Comparison of ENCODE assay signal across 21 cellular contexts in the genomic region with DNA sequence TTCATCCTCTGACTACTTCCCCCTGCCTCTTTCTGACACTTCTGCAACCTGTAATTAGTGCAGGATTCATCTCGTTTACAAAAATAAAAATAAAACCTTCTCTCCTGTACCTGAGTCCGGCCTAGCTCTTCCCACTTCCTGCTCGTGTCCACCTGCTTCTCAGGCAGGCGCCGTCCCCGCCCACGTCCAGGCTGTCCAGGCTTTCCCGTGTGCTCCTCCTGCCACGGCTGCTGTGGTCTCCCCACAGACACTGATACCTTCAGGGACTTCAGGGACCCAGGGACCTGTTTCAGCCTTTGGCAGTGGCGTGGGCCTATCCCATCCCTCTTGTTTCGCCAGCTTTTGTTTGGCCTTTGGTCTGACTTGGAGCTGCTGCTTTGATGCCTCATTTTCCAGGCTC.
"Had no signal": no experiment of that assay in that cellular context is flagged by ENCODE, and none has a peak within 500 bp of the region (broad histone marks: within the 10 kb centered on the region; RNA-seq: fewer than 3 reads in every experiment).

No MANE protein-coding gene starts in this region.

- H3K36me3 Mint-ChIP-seq: activated naive CD8-positive, alpha-beta T cell treated with anti-CD3 and anti-CD28 coated beads, Interleukin-2, amount 10 ng/mL, durations not matched to agents 7 days and 5 days had no signal

- H3K36me3 ChIP-seq: adrenal gland, SJCRH30 had no signal

- H3K4me3 Mint-ChIP-seq: activated CD8-positive, alpha-beta T cell treated with anti-CD3 and anti-CD28 coated beads for 36 hours; activated naive CD8-positive, alpha-beta T cell treated with anti-CD3 and anti-CD28 coated beads, Interleukin-2, amount 10 ng/mL, durations not matched to agents 7 days and 5 days had no signal

- DNase-seq: activated CD4-positive, alpha-beta T cell treated with anti-CD3 and anti-CD28 coated beads for 4 hours; activated CD8-positive, alpha-beta memory T cell treated with anti-CD3 and anti-CD28 coated beads, Interleukin-2, amount 50 U/mL, for 48 hours; activated CD8-positive, alpha-beta T cell treated with anti-CD3 and anti-CD28 coated beads for 36 hours; activated naive CD4-positive, alpha-beta T cell treated with anti-CD3 and anti-CD28 coated beads, Interleukin-2, amount 50 U/mL, for 16 hours; activated naive CD8-positive, alpha-beta T cell treated with anti-CD3 and anti-CD28 coated beads, Interleukin-2, amount 10 ng/mL, durations not matched to agents 7 days and 5 days; activated T-cell treated with anti-CD3 and anti-CD28 coated beads, Interleukin-2, amount 50 U/mL, for 1 hour; adrenal gland; anterior cingulate cortex; KBM-7; NCI-H1092; NCI-H1694 treated with DMSO at 0.1 percent for 48 hours; NCI-H2029 treated with DMSO at 0.1 percent for 48 hours; NCI-H510A treated with DMSO at 0.1 percent for 48 hours; NCI-H69; PC-9; Right ventricle myocardium superior; RPMI8226; SJCRH30; SW 1271 had no signal

- H3K27ac ChIP-seq: adrenal gland, PC-9, SJCRH30 had no signal

- ATAC-seq: activated CD4-positive, CD25-positive, alpha-beta regulatory T cell treated with anti-CD3 and anti-CD28 coated beads, Interleukin-2, amount 50 U/mL, for 24 hours; activated CD8-positive, alpha-beta T cell treated with anti-CD3 and anti-CD28 coated beads for 36 hours; SK-N-SH treated with all-trans-retinoic acid at 6 μM for 48 hours had no signal

- H3K4me1 ChIP-seq: adrenal gland, SJCRH30 had no signal

- H3K27me3 ChIP-seq: adrenal gland, SJCRH30 had no signal

- H3K27me3 Mint-ChIP-seq: activated CD8-positive, alpha-beta T cell treated with anti-CD3 and anti-CD28 coated beads for 36 hours had no signal

- H3K27ac Mint-ChIP-seq: activated CD8-positive, alpha-beta T cell treated with anti-CD3 and anti-CD28 coated beads for 36 hours; activated naive CD8-positive, alpha-beta T cell treated with anti-CD3 and anti-CD28 coated beads, Interleukin-2, amount 10 ng/mL, durations not matched to agents 7 days and 5 days had no signal

- H3K4me2 ChIP-seq: PC-9 had no signal

- H3K4me3 ChIP-seq: PC-9, SJCRH30 had no signal

- H2AFZ ChIP-seq: PC-9 had no signal

- H3K9me3 ChIP-seq: adrenal gland, SJCRH30 had no signal

- H3K9me3 Mint-ChIP-seq: activated CD8-positive, alpha-beta T cell treated with anti-CD3 and anti-CD28 coated beads for 36 hours; activated naive CD8-positive, alpha-beta T cell treated with anti-CD3 and anti-CD28 coated beads, Interleukin-2, amount 10 ng/mL, durations not matched to agents 7 days and 5 days had no signal
